12 cellular contexts compared by ENCODE assay signal in the genomic region with DNA sequence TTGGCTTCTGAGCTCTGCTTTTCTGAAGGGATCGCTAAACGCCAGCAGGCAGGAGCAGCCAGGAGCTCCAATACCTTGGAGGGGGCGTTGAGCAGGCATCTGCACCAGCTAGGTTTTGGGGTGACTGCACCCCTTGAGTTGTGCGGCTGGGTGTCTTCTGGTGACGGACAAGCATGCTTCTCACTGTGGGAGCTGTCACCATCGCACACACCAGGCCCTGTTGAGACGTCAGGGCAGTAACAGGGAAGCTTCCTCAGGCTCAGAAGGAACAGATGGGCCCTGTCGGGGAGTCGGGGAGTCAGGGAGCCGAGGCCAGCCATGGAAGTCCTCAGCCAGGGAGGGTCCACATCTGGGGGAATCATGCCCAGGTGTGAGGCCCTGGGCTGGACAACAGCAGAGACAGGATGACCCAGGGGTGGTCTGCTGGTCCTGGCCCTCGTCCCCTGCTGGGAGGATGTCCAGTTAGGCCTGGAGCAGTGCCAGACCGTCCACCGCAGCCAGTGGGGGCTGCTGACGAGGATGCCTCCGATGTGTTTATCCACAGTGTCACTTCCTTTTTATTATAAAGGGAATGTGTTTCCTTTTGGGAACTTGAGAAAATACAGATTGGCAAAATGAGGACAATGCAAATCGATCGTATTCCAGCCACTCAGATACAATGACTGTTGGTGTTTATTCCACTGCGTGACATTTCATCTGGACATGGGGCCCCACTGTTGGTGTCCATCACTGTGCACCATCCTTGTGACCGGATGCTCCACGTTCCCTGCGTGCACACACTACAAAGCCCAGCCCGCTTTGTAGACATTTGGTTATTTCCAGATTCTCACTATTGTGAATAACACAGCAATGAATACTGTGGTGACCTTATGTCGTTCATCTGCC. TPM values are rescaled to one million over a fixed set of nuclear protein-coding genes. Genes with fewer than 3 reads are reported as not detected.
DNase-seq lines count a peak whose midpoint lies in the region; ATAC-seq and TF ChIP-seq lines count a peak whose summit lies in the region.
"Had no signal": no experiment of that assay in that cellular context is flagged by ENCODE, and none has a peak within 500 bp of the region (broad histone marks: within the 10 kb centered on the region; RNA-seq: fewer than 3 reads in every experiment).

No MANE protein-coding gene starts in this region.

- TF ChIP-seq CTCF in chondrocyte (IDR thresholded peaks at IDR 0.05) (no peak), stomach (IDR thresholded peaks at IDR 0.05) (no peak)

- no peak overlapping the region for H3K4me3 Mint-ChIP-seq in chondrocyte (ENCODE audit: unreplicated experiment)

- DNase-seq in NCI-H82 (lab: John Stamatoyannopoulos, UW) (peak; percentile 21), NCI-H82 treated with DMSO at 0.1 percent for 48 hours (lab: John Stamatoyannopoulos, UW; ENCODE audit: unreplicated experiment) (no peak), chondrocyte (ENCODE audit: low spot score) (peak; percentile 52), mesenchymal stem cell (no peak), stomach (no peak)
- DNase-seq: activated CD4-positive, CD25-positive, alpha-beta regulatory T cell treated with anti-CD3 and anti-CD28 coated beads, Interleukin-2, amount 50 U/mL, for 72 hours; activated T-cell treated with anti-CD3 and anti-CD28 coated beads for 4 hours; effector CD8-positive, alpha-beta T cell; NCI-H2081 treated with DMSO at 0.1 percent for 48 hours had no signal

- TF ChIP-seq EP300 in stomach (IDR thresholded peaks at IDR 0.05): no peak

- H3K23ac ChIP-seq in mesenchymal stem cell (ENCODE audit: low read length in 2 of 2): no peak overlapping the region

- peak overlapping the region; percentile 22 for H4K91ac ChIP-seq in mesenchymal stem cell (ENCODE audit: low read length)

- no peaks in the 10 kb centered on the region for H3K36me3 Mint-ChIP-seq in chondrocyte (ENCODE audit: low read depth)

- H3K9me3 ChIP-seq in mesenchymal stem cell (ENCODE audit: control insufficient read depth, low read length) (no peaks in the 10 kb centered on the region), stomach (no peaks in the 10 kb centered on the region)

- no peaks in the 10 kb centered on the region for H3K9me3 Mint-ChIP-seq in chondrocyte (ENCODE audit: low read depth)

- H3K27me3 ChIP-seq in mesenchymal stem cell (ENCODE audit: control insufficient read depth in 1 of 2, insufficient read depth in 1 of 2, low read length in 2 of 2): peaks cover 0 to 28% of the 10 kb centered on the region in 2 experiments
- H3K27me3 ChIP-seq in stomach: peaks cover 0 to 89% (median 36%) of the 10 kb centered on the region in 3 donors

- H3K36me3 ChIP-seq in mesenchymal stem cell (ENCODE audit: control insufficient read depth in 1 of 2, insufficient read depth in 2 of 2, low read depth in 1 of 2, low read length in 2 of 2) (no peaks in the 10 kb centered on the region), stomach (no peaks in the 10 kb centered on the region)

- H3K14ac ChIP-seq in mesenchymal stem cell (ENCODE audit: low read length in 2 of 2): no peak overlapping the region

- no peak overlapping the region for H3K18ac ChIP-seq in mesenchymal stem cell (ENCODE audit: low read depth in 1 of 2, low read length in 2 of 2)

- no peak overlapping the region for H2BK12ac ChIP-seq in mesenchymal stem cell (ENCODE audit: low read length in 2 of 2)

- H3K4me3 ChIP-seq in mesenchymal stem cell (ENCODE audit: insufficient read depth in 1 of 2, low read depth in 1 of 2, low read length in 2 of 2) (no peak overlapping the region), stomach (no peak overlapping the region)

- no peak overlapping the region for H3K4ac ChIP-seq in mesenchymal stem cell (ENCODE audit: low read depth in 1 of 2, low read length in 2 of 2)

- H3K9ac ChIP-seq in mesenchymal stem cell (ENCODE audit: low read length): no peak overlapping the region

- H2BK120ac ChIP-seq in mesenchymal stem cell (ENCODE audit: low read depth, low read length): no peak overlapping the region

- peaks cover 45% of the 10 kb centered on the region for H3K4me1 Mint-ChIP-seq in chondrocyte (ENCODE audit: low read depth)

- 88% methylated on average over 21 of the region's 23 CpGs for WGBS in mesenchymal stem cell
- WGBS in stomach, 5 donors: 65 to 75% (median 72%) methylated on average over 18 to 23 of the region's 23 CpGs

- H3K27ac ChIP-seq in mesenchymal stem cell (ENCODE audit: low read length, poor library complexity, severe bottlenecking): no peak overlapping the region
- H3K27ac ChIP-seq in stomach: peak overlapping the region in 3 of 5 donors; percentile 8 to 49 (median 14)

- no peak overlapping the region for H2BK5ac ChIP-seq in mesenchymal stem cell (ENCODE audit: low read depth, low read length, poor library complexity, severe bottlenecking)

- peak overlapping the region; percentile 19 for H4K8ac ChIP-seq in mesenchymal stem cell (ENCODE audit: low read length)

- intact Hi-C loops in stomach (cut with DNase I; ENCODE audit: low total_unique reads): no loop called here

- no peak for ATAC-seq in HG03521 (IDR thresholded peaks at IDR 0.05; ENCODE audit: unreplicated experiment)
- no peak for ATAC-seq in HG02759 (IDR thresholded peaks at IDR 0.05; ENCODE audit: unreplicated experiment)
- ATAC-seq in GM21717 (IDR thresholded peaks at IDR 0.05; ENCODE audit: unreplicated experiment): no peak

- H3K4me2 ChIP-seq in mesenchymal stem cell (ENCODE audit: low read length, poor library complexity, severe bottlenecking): no peak overlapping the region

- no peak overlapping the region for H2BK15ac ChIP-seq in mesenchymal stem cell (ENCODE audit: low read depth, poor library complexity, severe bottlenecking)

- H2AK5ac ChIP-seq in mesenchymal stem cell (ENCODE audit: low read length, severe bottlenecking): peak overlapping the region; percentile 50

- no peak overlapping the region for H2AFZ ChIP-seq in mesenchymal stem cell (ENCODE audit: low read depth, low read length)

- H3K27me3 Mint-ChIP-seq in chondrocyte (ENCODE audit: low read depth): no peaks in the 10 kb centered on the region

- H3K27ac Mint-ChIP-seq in chondrocyte (ENCODE audit: unreplicated experiment): peak overlapping the region; percentile 13

- no peak for TF ChIP-seq POLR2A in stomach (IDR thresholded peaks at IDR 0.05)

- peaks cover 54% of the 10 kb centered on the region for H3K4me1 ChIP-seq in mesenchymal stem cell (ENCODE audit: control insufficient read depth, insufficient read depth, low read depth, low read length)
- peaks cover 14 to 37% (median 28%) of the 10 kb centered on the region in 4 donors for H3K4me1 ChIP-seq in stomach

- no peaks in the 10 kb centered on the region for H3K79me1 ChIP-seq in mesenchymal stem cell (replicated peaks; ENCODE audit: low read length, poor library complexity, severe bottlenecking)

RNA-seq across cellular contexts. Expression of a gene that starts 57.6 kb away (rescaled TPM):
- total RNA-seq in chondrocyte (53.8 to 92.8 TPM (median 89.5 TPM) in 3 replicates), stomach (10 to 100 TPM in 4 of 5 donors, 1 to 10 TPM in 1; 3.2 to 33.9 (median 28.8) TPM)
- polyA plus RNA-seq in mesenchymal stem cell (2013, experiment 1 of 2): 4.7 TPM
- polyA plus RNA-seq in mesenchymal stem cell (2013, experiment 2 of 2): 5.0 TPM
- 1 to 10 TPM; 5.9 to 6.7 (median 6.6) TPM for polyA plus RNA-seq in stomach

Comparison
In these comparisons a context has a peak if more than half of its experiments do, and no peak if none do; other contexts are left out.
1. DNase-seq: peak in NCI-H82 (single experiment) and chondrocyte (single experiment); none in NCI-H82 treated with DMSO at 0.1 percent for 48 hours (single experiment), mesenchymal stem cell (single experiment) and stomach (single experiment).